In genomic region chr11:112632866-112633505, GRCh38 we compare ENCODE assay signal across 20 cellular contexts.
"Had no signal": no experiment of that assay in that cellular context is flagged by ENCODE, and none has a peak within 500 bp of the region (broad histone marks: within the 10 kb centered on the region; RNA-seq: fewer than 3 reads in every experiment).

No MANE protein-coding gene starts in this region.

- H3K4me1 ChIP-seq: right lobe of liver, stomach had no signal

- H3K27ac Mint-ChIP-seq: activated naive CD8-positive, alpha-beta T cell treated with anti-CD3 and anti-CD28 coated beads for 36 hours; naive thymus-derived CD4-positive, alpha-beta T cell; stimulated activated effector memory CD8-positive, alpha-beta T cell treated with anti-CD3 and anti-CD28 coated beads, Interleukin-12 subunit alpha, Interleukin-12 subunit beta, amount 100 ng/mL, for 72 hours; type B pancreatic cell had no signal

- H3K4me3 Mint-ChIP-seq: activated naive CD8-positive, alpha-beta T cell treated with anti-CD3 and anti-CD28 coated beads for 36 hours; brain; central memory CD8-positive, alpha-beta T cell; naive thymus-derived CD4-positive, alpha-beta T cell; stimulated activated effector memory CD8-positive, alpha-beta T cell treated with anti-CD3 and anti-CD28 coated beads, Interleukin-12 subunit alpha, Interleukin-12 subunit beta, amount 100 ng/mL, for 72 hours; type B pancreatic cell had no signal

- H3K36me3 ChIP-seq: heart right ventricle, ovary, right lobe of liver, stomach had no signal

- H3K27me3 ChIP-seq: ovary, right lobe of liver had no signal

- H3K36me3 Mint-ChIP-seq: activated naive CD8-positive, alpha-beta T cell treated with anti-CD3 and anti-CD28 coated beads for 36 hours; brain; naive thymus-derived CD4-positive, alpha-beta T cell; stimulated activated effector memory CD8-positive, alpha-beta T cell treated with anti-CD3 and anti-CD28 coated beads, Interleukin-12 subunit alpha, Interleukin-12 subunit beta, amount 100 ng/mL, for 72 hours; type B pancreatic cell had no signal

- ATAC-seq: heart right ventricle; naive thymus-derived CD4-positive, alpha-beta T cell; psoas muscle; right lobe of liver; stimulated activated effector memory CD8-positive, alpha-beta T cell treated with anti-CD3 and anti-CD28 coated beads, Interleukin-12 subunit alpha, Interleukin-12 subunit beta, amount 100 ng/mL, for 72 hours had no signal

- H3K27ac ChIP-seq: coronary artery, heart right ventricle, ovary, psoas muscle, right lobe of liver, stomach, VCaP had no signal

- H3K9me3 ChIP-seq: heart right ventricle, ovary, psoas muscle, right lobe of liver, stomach had no signal

- H3K4me2 ChIP-seq: smooth muscle cell had no signal

- H3K4me3 ChIP-seq: coronary artery, heart right ventricle, ovary, psoas muscle, right lobe of liver, smooth muscle cell, stomach had no signal

- H3K9me3 Mint-ChIP-seq: activated naive CD8-positive, alpha-beta T cell treated with anti-CD3 and anti-CD28 coated beads for 36 hours; central memory CD8-positive, alpha-beta T cell; stimulated activated effector memory CD8-positive, alpha-beta T cell treated with anti-CD3 and anti-CD28 coated beads, Interleukin-12 subunit alpha, Interleukin-12 subunit beta, amount 100 ng/mL, for 72 hours; type B pancreatic cell had no signal

- DNase-seq: activated CD4-positive, CD25-positive, alpha-beta regulatory T cell treated with anti-CD3 and anti-CD28 coated beads, Interleukin-2, amount 50 U/mL, for 72 hours; activated naive CD8-positive, alpha-beta T cell treated with anti-CD3 and anti-CD28 coated beads for 36 hours; amniotic stem cell; erythroblast; heart right ventricle; mesendoderm; naive thymus-derived CD4-positive, alpha-beta T cell; ovary; psoas muscle; right lobe of liver; stimulated activated CD4-positive, alpha-beta T cell treated with anti-CD3 and anti-CD28 coated beads, Interleukin-4, amount 100 ng/mL, for 24 hours; stomach; T-helper 2 cell had no signal

- H3K4me1 Mint-ChIP-seq: activated naive CD8-positive, alpha-beta T cell treated with anti-CD3 and anti-CD28 coated beads for 36 hours; central memory CD8-positive, alpha-beta T cell; stimulated activated effector memory CD8-positive, alpha-beta T cell treated with anti-CD3 and anti-CD28 coated beads, Interleukin-12 subunit alpha, Interleukin-12 subunit beta, amount 100 ng/mL, for 72 hours had no signal
